ENCODE assay signal across 13 cellular contexts in genomic region chr5:113273949-113274348, GRCh38.
DNase-seq lines count a peak whose midpoint lies in the region; ATAC-seq and FAIRE-seq lines count a peak whose summit lies in the region.
"Had no signal": no experiment of that assay in that cellular context is flagged by ENCODE, and none has a peak within 500 bp of the region (broad histone marks: within the 10 kb centered on the region; RNA-seq: fewer than 3 reads in every experiment).

No MANE protein-coding gene starts in this region.

- no peak overlapping the region for H3K27ac Mint-ChIP-seq in memory B cell
- no peak overlapping the region for H3K27ac Mint-ChIP-seq in T-helper 2 cell treated with Interferon-gamma antibody and Interleukin-4, amounts not matched to agents 5 μg/mL and 100 μg/mL, for 36 hours

- no peak overlapping the region for H3K4me3 Mint-ChIP-seq in memory B cell
- no peak overlapping the region for H3K4me3 Mint-ChIP-seq in T-helper 2 cell treated with Interferon-gamma antibody and Interleukin-4, amounts not matched to agents 5 μg/mL and 100 μg/mL, for 36 hours

- H3K27me3 Mint-ChIP-seq in memory B cell = peaks cover 6% of the 10 kb centered on the region
- H3K27me3 Mint-ChIP-seq in T-helper 2 cell treated with Interferon-gamma antibody and Interleukin-4, amounts not matched to agents 5 μg/mL and 100 μg/mL, for 36 hours (ENCODE audit: low read depth) = peaks cover 2% of the 10 kb centered on the region

- H3K4me1 Mint-ChIP-seq in memory B cell = peaks cover 2% of the 10 kb centered on the region
- peaks cover 23% of the 10 kb centered on the region for H3K4me1 Mint-ChIP-seq in T-helper 2 cell treated with Interferon-gamma antibody and Interleukin-4, amounts not matched to agents 5 μg/mL and 100 μg/mL, for 36 hours (ENCODE audit: low read depth)

- DNase-seq in GM18507 (ENCODE audit: extremely low spot score, insufficient read length, low read depth) (no peak), memory B cell (ENCODE audit: low spot score in 2 of 2) (no peak), germinal center (ENCODE audit: low spot score) (no peak), ureter (ENCODE audit: low spot score) (no peak)
- no peak for DNase-seq in T-helper 2 cell treated with Interferon-gamma antibody and Interleukin-4, amounts not matched to agents 5 μg/mL and 100 μg/mL, for 36 hours (ENCODE audit: low spot score)
- DNase-seq: C1 segment of cervical spinal cord, heart right ventricle, left ventricle myocardium superior, NCI-H2029, NCI-H526 treated with DMSO at 0.1 percent for 48 hours, T-helper 9 cell had no signal

- H3K9me3 Mint-ChIP-seq in memory B cell = no peaks in the 10 kb centered on the region
- no peaks in the 10 kb centered on the region for H3K9me3 Mint-ChIP-seq in T-helper 2 cell treated with Interferon-gamma antibody and Interleukin-4, amounts not matched to agents 5 μg/mL and 100 μg/mL, for 36 hours

- ATAC-seq in GM19463 (IDR thresholded peaks at IDR 0.05; ENCODE audit: unreplicated experiment) (peak; percentile 56), HG03460 (IDR thresholded peaks at IDR 0.05; ENCODE audit: unreplicated experiment) (peak; percentile 66), memory B cell (ENCODE audit: low read depth) (peak; percentile 35)

- no peaks in the 10 kb centered on the region for H3K36me3 Mint-ChIP-seq in memory B cell
- no peaks in the 10 kb centered on the region for H3K36me3 Mint-ChIP-seq in T-helper 2 cell treated with Interferon-gamma antibody and Interleukin-4, amounts not matched to agents 5 μg/mL and 100 μg/mL, for 36 hours (ENCODE audit: low read depth)

- peak; percentile 77 for FAIRE-seq in GM18507 (lab: Jason Lieb, UNC)
